8 cellular contexts compared by ENCODE assay signal in genomic region chr1:9874959-9875635, GRCh38. TPM values are rescaled to one million over a fixed set of nuclear protein-coding genes. Genes with fewer than 3 reads are reported as not detected.
A peak's percentile ranks its signal among the peaks of the same experiment; 100 is the strongest.
DNase-seq lines count a peak whose midpoint lies in the region; ATAC-seq and TF ChIP-seq lines count a peak whose summit lies in the region.

No MANE protein-coding gene starts in this region.

- TF ChIP-seq CTCF in A673 (conservative IDR thresholded peaks at IDR 0.05; ENCODE audit: low read depth, low read length), result peak; percentile 95

- peak overlapping the region; percentile 43 for H3K4me3 ChIP-seq in A673 (ENCODE audit: low read depth, low read length, poor library complexity, severe bottlenecking)

- intact Hi-C loops in A673 (cut with micrococcal nuclease; ENCODE audit: unreplicated experiment) (loop anchor here (1.0 to 5.0 kb wide), 3 partner anchors 67 to 552 kb away; partner anchors contain the start of gene UBE4B), sciatic nerve (cut with DNase I) (no loop called here)

- H3K27ac ChIP-seq in A673 (ENCODE audit: low read depth, low read length, poor library complexity, severe bottlenecking), result no peak overlapping the region

- no peaks in the 10 kb centered on the region for H3K9me3 ChIP-seq in A673 (ENCODE audit: low read depth, low read length, poor library complexity, severe bottlenecking)

- POLR2A ChIA-PET in A673 (lab: Charles Lee; ENCODE audit: low non-redundant PET), result no interaction called here

- H3K27me3 ChIP-seq in A673 (replicated peaks; ENCODE audit: insufficient read depth, low read depth, low read length, poor library complexity), result no peaks in the 10 kb centered on the region

- CTCF ChIA-PET in A673 (lab: Charles Lee), result interaction anchor here (0.6 to 1.3 kb wide), 2 partner anchors 39 to 44 kb away, joined by 7 read pairs; no protein-coding TSS in a partner anchor

- peaks cover 10% of the 10 kb centered on the region for H3K4me1 ChIP-seq in A673 (ENCODE audit: insufficient read depth, low read length, poor library complexity, severe bottlenecking)

- no peaks in the 10 kb centered on the region for H3K36me3 ChIP-seq in A673 (ENCODE audit: insufficient read depth, low read length, poor library complexity, severe bottlenecking)

- no TSS peak for BruUV-seq in A673 (replicated peaks; lab: Mats Ljungman, UMichigan)

- ATAC-seq in GM18867 (IDR thresholded peaks at IDR 0.05; ENCODE audit: unreplicated experiment) (peak; percentile 46), sciatic nerve (peak; percentile 89), GM18520 (IDR thresholded peaks at IDR 0.05; ENCODE audit: unreplicated experiment) (no peak)

- DNase-seq in A673 (ENCODE audit: low spot score) (peak; percentile 87), NCI-H128 (lab: John Stamatoyannopoulos, UW; ENCODE audit: unreplicated experiment) (peak; percentile 70), T-helper 9 cell (peak; percentile 70), astrocyte of the hippocampus (ENCODE audit: low read depth, low spot score) (peak; percentile 85), hypothalamus (lab: John Stamatoyannopoulos, UW) (peak in 46 of 51 donors; percentile 23 to 82 (median 53)), sciatic nerve (ENCODE audit: low spot score) (peak; percentile 82)

RNA-seq across cellular contexts. Expression of gene CTNNBIP1, which starts 35.0 kb away (rescaled TPM):
- total RNA-seq in A673 (2021) (14.6 and 22.0 TPM in 2 replicates), sciatic nerve (27.6 TPM)

RNA-seq across cellular contexts. Expression of gene CLSTN1, which starts 51.3 kb away (rescaled TPM):
- total RNA-seq in A673 (2021), result 77.4 and 85.3 TPM in 2 replicates
- total RNA-seq in sciatic nerve, result 121 TPM
